In genomic region chr15:77455696-77456293, GRCh38 we compare ENCODE assay signal across 1 cellular context.
A peak's percentile ranks its signal among the peaks of the same experiment; 100 is the strongest.
TF ChIP-seq lines count a peak whose summit lies in the region.

No MANE protein-coding gene starts in this region.

TF ChIP-seq in GM12878, 131 proteins besides CTCF, POLR2A, EP300 and RAD21 (continued from another document):
- TF ChIP-seq E4F1 (IDR thresholded peaks at IDR 0.05; ENCODE audit: borderline replicate concordance, partially characterized antibody) (no peak), TCF7 (IDR thresholded peaks at IDR 0.05; ENCODE audit: borderline replicate concordance) (no peak), NFIC (IDR thresholded peaks at IDR 0.05; ENCODE audit: low read depth, low read length) (no peak), ZBTB33 (IDR thresholded peaks at IDR 0.05) (no peak), HSF1 (IDR thresholded peaks at IDR 0.05; ENCODE audit: low read depth, low read length) (no peak), NR2F1 (conservative IDR thresholded peaks at IDR 0.05) (peak; percentile 43; the same call in 1 of the 2 replicates), IKZF1 (conservative IDR thresholded peaks at IDR 0.05) (0 out of 2 replicates have a peak, but pooled peaks have one; percentile 23), LARP7 (IDR thresholded peaks at IDR 0.05) (no peak), USF1 (IDR thresholded peaks at IDR 0.05; ENCODE audit: borderline replicate concordance, extremely low read length, insufficient read depth, low read depth, low read length) (no peak), ZBTB4 (CRISPR knock-in tag; IDR thresholded peaks at IDR 0.05) (no peak), FOS (IDR thresholded peaks at IDR 0.05; ENCODE audit: borderline replicate concordance, extremely low read depth, insufficient read length) (no peak), SREBF1 (IDR thresholded peaks at IDR 0.05; ENCODE audit: low read length) (no peak), PRDM15 (CRISPR knock-in tag; IDR thresholded peaks at IDR 0.05) (no peak), SUZ12 (IDR thresholded peaks at IDR 0.05; ENCODE audit: unreplicated experiment) (no peak), JUNB (IDR thresholded peaks at IDR 0.05) (peak; percentile 20; the same call in 1 of the 2 replicates), NRF1 (conservative IDR thresholded peaks at IDR 0.05; ENCODE audit: low read depth, low read length) (no peak), KAT2A (conservative IDR thresholded peaks at IDR 0.05; ENCODE audit: control insufficient read depth, low read depth, low read length) (no peak), HDAC6 (IDR thresholded peaks at IDR 0.05; ENCODE audit: unreplicated experiment) (no peak), PKNOX1 (IDR thresholded peaks at IDR 0.05) (no peak), REST (IDR thresholded peaks at IDR 0.05; ENCODE audit: low read depth, low read length) (no peak), SPI1 (IDR thresholded peaks at IDR 0.05; ENCODE audit: borderline replicate concordance, insufficient read depth, low read depth, low read length) (no peak)
